In the genomic region with DNA sequence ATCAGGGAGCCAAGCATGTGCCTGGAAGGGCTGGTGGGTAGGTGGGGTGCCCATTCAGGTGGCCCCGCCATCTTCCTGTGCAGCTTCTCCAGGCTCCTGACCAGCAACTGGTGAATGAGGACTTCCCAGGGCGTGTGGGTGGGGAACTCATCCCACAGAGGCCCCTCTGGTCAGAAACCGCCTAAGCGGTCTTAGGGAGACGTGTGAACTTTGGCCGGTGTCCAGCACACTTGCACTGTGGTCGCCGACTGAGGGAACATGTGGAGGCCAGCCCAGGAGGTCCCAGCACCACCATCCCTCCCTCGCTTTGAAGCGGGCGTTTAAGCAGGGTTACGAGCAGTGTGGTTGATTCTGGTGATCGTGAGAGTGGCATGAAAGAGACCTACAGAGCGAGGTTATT, we compare ENCODE assay signal across 16 cellular contexts.
DNase-seq lines count a peak whose midpoint lies in the region; ATAC-seq and TF ChIP-seq lines count a peak whose summit lies in the region.
"Had no signal": no experiment of that assay in that cellular context is flagged by ENCODE, and none has a peak within 500 bp of the region (broad histone marks: within the 10 kb centered on the region; RNA-seq: fewer than 3 reads in every experiment).

No MANE protein-coding gene starts in this region.

- H3K4me3 ChIP-seq in SJCRH30: no peak overlapping the region
- H3K4me3 ChIP-seq: BLaER1 treated with 17β-estradiol and CSF1 and Interleukin-3, amounts not matched to agents 10 nM and 100 nM; GM12878; GM23338 had no signal

- ATAC-seq in WTC11 (no peak), GM18505 (IDR thresholded peaks at IDR 0.05; ENCODE audit: unreplicated experiment) (no peak)
- no peak for ATAC-seq in activated CD8-positive, alpha-beta T cell treated with anti-CD3 and anti-CD28 coated beads, Interleukin-2, amount 10 ng/mL, durations not matched to agents 7 days and 5 days
- ATAC-seq: CD8-positive, alpha-beta T cell; GM12878; GM23338 had no signal

- no peak overlapping the region for H3K27ac ChIP-seq in SJCRH30
- H3K27ac ChIP-seq: BLaER1 treated with 17β-estradiol and CSF1 and Interleukin-3, amounts not matched to agents 10 nM and 100 nM had no signal

- peaks cover 39% of the 10 kb centered on the region for H3K4me1 Mint-ChIP-seq in WTC11
- peaks cover 51% of the 10 kb centered on the region for H3K4me1 Mint-ChIP-seq in nephron progenitor cell
- peaks cover 45% of the 10 kb centered on the region for H3K4me1 Mint-ChIP-seq in activated CD8-positive, alpha-beta T cell treated with anti-CD3 and anti-CD28 coated beads, Interleukin-2, amount 10 ng/mL, durations not matched to agents 7 days and 5 days (ENCODE audit: low read depth)

- TF ChIP-seq CTCF in WTC11 (IDR thresholded peaks at IDR 0.05) (no peak), nephron progenitor cell (IDR thresholded peaks at IDR 0.05) (no peak)

- DNase-seq in SJCRH30: peak; percentile 30 to 43
- no peak for DNase-seq in WTC11 (ENCODE audit: low spot score)
- no peak for DNase-seq in nephron progenitor cell
- DNase-seq in NOMO-1 treated with dmso at 0.1 percent for 144 hours (lab: John Stamatoyannopoulos, UW; ENCODE audit: unreplicated experiment): no peak
- no peak for DNase-seq in activated CD8-positive, alpha-beta T cell treated with anti-CD3 and anti-CD28 coated beads, Interleukin-2, amount 10 ng/mL, durations not matched to agents 7 days and 5 days
- DNase-seq: Calu3; CD8-positive, alpha-beta T cell; DMS79 treated with DMSO at 0.1 percent for 48 hours; HCEC 1CT; HFFc6 had no signal

- no peaks in the 10 kb centered on the region for H3K36me3 Mint-ChIP-seq in WTC11
- peaks cover 6% of the 10 kb centered on the region for H3K36me3 Mint-ChIP-seq in nephron progenitor cell (ENCODE audit: low read depth)
- peaks cover 11% of the 10 kb centered on the region for H3K36me3 Mint-ChIP-seq in activated CD8-positive, alpha-beta T cell treated with anti-CD3 and anti-CD28 coated beads, Interleukin-2, amount 10 ng/mL, durations not matched to agents 7 days and 5 days (ENCODE audit: low read depth)
- H3K36me3 Mint-ChIP-seq: IgD-negative memory B cell had no signal

- no peaks in the 10 kb centered on the region for H3K27me3 ChIP-seq in SJCRH30
- H3K27me3 ChIP-seq: BLaER1 treated with 17β-estradiol and CSF1 and Interleukin-3, amounts not matched to agents 10 nM and 100 nM had no signal

- no peaks in the 10 kb centered on the region for H3K27me3 Mint-ChIP-seq in WTC11 (ENCODE audit: low read depth)
- peaks cover 3% of the 10 kb centered on the region for H3K27me3 Mint-ChIP-seq in nephron progenitor cell (ENCODE audit: low read depth, poor library complexity)
- H3K27me3 Mint-ChIP-seq in activated CD8-positive, alpha-beta T cell treated with anti-CD3 and anti-CD28 coated beads, Interleukin-2, amount 10 ng/mL, durations not matched to agents 7 days and 5 days (ENCODE audit: low read depth): no peaks in the 10 kb centered on the region
- H3K27me3 Mint-ChIP-seq: B cell, IgD-negative memory B cell had no signal

- H3K27ac Mint-ChIP-seq in WTC11 (0 out of 2 replicates have a peak overlapping the region, but pooled peaks have one; percentile 15), nephron progenitor cell (peak overlapping the region; percentile 27)
- no peak overlapping the region for H3K27ac Mint-ChIP-seq in activated CD8-positive, alpha-beta T cell treated with anti-CD3 and anti-CD28 coated beads, Interleukin-2, amount 10 ng/mL, durations not matched to agents 7 days and 5 days
- H3K27ac Mint-ChIP-seq: B cell; CD8-positive, alpha-beta T cell; GM23338; HFFc6; IgD-negative memory B cell had no signal

- POLR2A ChIA-PET in WTC11 (lab: Charles Lee): no interaction called here
- POLR2A ChIA-PET in activated CD8-positive, alpha-beta T cell treated with anti-CD3 and anti-CD28 coated beads, Interleukin-2, amount 10 ng/mL, durations not matched to agents 7 days and 5 days (lab: Charles Lee): interaction anchor here (1.4 kb wide), 1 partner anchor 66 kb away, joined by 4 read pairs; no protein-coding TSS in a partner anchor

- no peaks in the 10 kb centered on the region for H3K9me3 ChIP-seq in SJCRH30 (replicated peaks)
- H3K9me3 ChIP-seq: BLaER1 treated with 17β-estradiol and CSF1 and Interleukin-3, amounts not matched to agents 10 nM and 100 nM had no signal

- CTCF ChIA-PET in WTC11 (lab: Charles Lee): interaction anchor here (0.7 kb wide), 2 partner anchors 108 to 1149 kb away, joined by 3 read pairs; no protein-coding TSS in a partner anchor
- CTCF ChIA-PET in activated CD8-positive, alpha-beta T cell treated with anti-CD3 and anti-CD28 coated beads, Interleukin-2, amount 10 ng/mL, durations not matched to agents 7 days and 5 days (lab: Charles Lee): interaction anchor here (0.8 to 2.7 kb wide), 3 partner anchors 87 to 242 kb away, joined by 3 to 15 read pairs (median 3); no protein-coding TSS in a partner anchor

- H3K9me3 Mint-ChIP-seq in WTC11: no peaks in the 10 kb centered on the region
- H3K9me3 Mint-ChIP-seq in nephron progenitor cell: no peaks in the 10 kb centered on the region
- H3K9me3 Mint-ChIP-seq in activated CD8-positive, alpha-beta T cell treated with anti-CD3 and anti-CD28 coated beads, Interleukin-2, amount 10 ng/mL, durations not matched to agents 7 days and 5 days (ENCODE audit: insufficient read depth): no peaks in the 10 kb centered on the region
- H3K9me3 Mint-ChIP-seq: CD8-positive, alpha-beta T cell; GM23338; HFFc6; IgD-negative memory B cell had no signal

- TF ChIP-seq POLR2A in GM18505 (IDR thresholded peaks at IDR 0.05; ENCODE audit: borderline replicate concordance, extremely low read depth, insufficient read depth, insufficient read length): no peak

- H3K4me1 ChIP-seq in SJCRH30: peaks cover 16% of the 10 kb centered on the region

- peaks cover 6% of the 10 kb centered on the region for H3K36me3 ChIP-seq in SJCRH30
- H3K36me3 ChIP-seq: BLaER1 treated with 17β-estradiol and CSF1 and Interleukin-3, amounts not matched to agents 10 nM and 100 nM had no signal

- H3K4me3 Mint-ChIP-seq in WTC11 (no peak overlapping the region), nephron progenitor cell (no peak overlapping the region)
- H3K4me3 Mint-ChIP-seq in activated CD8-positive, alpha-beta T cell treated with anti-CD3 and anti-CD28 coated beads, Interleukin-2, amount 10 ng/mL, durations not matched to agents 7 days and 5 days: no peak overlapping the region
- H3K4me3 Mint-ChIP-seq: B cell; CD8-positive, alpha-beta T cell; GM23338; HFFc6; IgD-negative memory B cell had no signal

TF ChIP-seq in WTC11, 78 proteins besides CTCF, POLR2A, EP300 and RAD21 (continues in another document):
- TF ChIP-seq, protein P1, sequence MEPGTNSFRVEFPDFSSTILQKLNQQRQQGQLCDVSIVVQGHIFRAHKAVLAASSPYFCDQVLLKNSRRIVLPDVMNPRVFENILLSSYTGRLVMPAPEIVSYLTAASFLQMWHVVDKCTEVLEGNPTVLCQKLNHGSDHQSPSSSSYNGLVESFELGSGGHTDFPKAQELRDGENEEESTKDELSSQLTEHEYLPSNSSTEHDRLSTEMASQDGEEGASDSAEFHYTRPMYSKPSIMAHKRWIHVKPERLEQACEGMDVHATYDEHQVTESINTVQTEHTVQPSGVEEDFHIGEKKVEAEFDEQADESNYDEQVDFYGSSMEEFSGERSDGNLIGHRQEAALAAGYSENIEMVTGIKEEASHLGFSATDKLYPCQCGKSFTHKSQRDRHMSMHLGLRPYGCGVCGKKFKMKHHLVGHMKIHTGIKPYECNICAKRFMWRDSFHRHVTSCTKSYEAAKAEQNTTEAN (CRISPR knock-in tag; IDR thresholded peaks at IDR 0.05): no peak
- TF ChIP-seq, protein P2, sequence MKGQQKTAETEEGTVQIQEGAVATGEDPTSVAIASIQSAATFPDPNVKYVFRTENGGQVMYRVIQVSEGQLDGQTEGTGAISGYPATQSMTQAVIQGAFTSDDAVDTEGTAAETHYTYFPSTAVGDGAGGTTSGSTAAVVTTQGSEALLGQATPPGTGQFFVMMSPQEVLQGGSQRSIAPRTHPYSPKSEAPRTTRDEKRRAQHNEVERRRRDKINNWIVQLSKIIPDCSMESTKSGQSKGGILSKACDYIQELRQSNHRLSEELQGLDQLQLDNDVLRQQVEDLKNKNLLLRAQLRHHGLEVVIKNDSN (CRISPR knock-in tag; IDR thresholded peaks at IDR 0.05): no peak
- TF ChIP-seq, protein P3, sequence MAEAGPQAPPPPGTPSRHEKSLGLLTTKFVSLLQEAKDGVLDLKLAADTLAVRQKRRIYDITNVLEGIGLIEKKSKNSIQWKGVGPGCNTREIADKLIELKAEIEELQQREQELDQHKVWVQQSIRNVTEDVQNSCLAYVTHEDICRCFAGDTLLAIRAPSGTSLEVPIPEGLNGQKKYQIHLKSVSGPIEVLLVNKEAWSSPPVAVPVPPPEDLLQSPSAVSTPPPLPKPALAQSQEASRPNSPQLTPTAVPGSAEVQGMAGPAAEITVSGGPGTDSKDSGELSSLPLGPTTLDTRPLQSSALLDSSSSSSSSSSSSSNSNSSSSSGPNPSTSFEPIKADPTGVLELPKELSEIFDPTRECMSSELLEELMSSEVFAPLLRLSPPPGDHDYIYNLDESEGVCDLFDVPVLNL (CRISPR knock-in tag; IDR thresholded peaks at IDR 0.05; ENCODE audit: borderline replicate concordance, low read depth): no peak

Comparison
In these comparisons a context has a peak if more than half of its experiments do, and no peak if none do; other contexts are left out.
1. DNase-seq: peak in SJCRH30 (2 of 2); none in WTC11 (single experiment), nephron progenitor cell (single experiment), NOMO-1 treated with dmso at 0.1 percent for 144 hours (single experiment) and activated CD8-positive, alpha-beta T cell treated with anti-CD3 and anti-CD28 coated beads, Interleukin-2, amount 10 ng/mL, durations not matched to agents 7 days and 5 days (single experiment).